17 cellular contexts compared by ENCODE assay signal in genomic region chr5:68550031-68550430, GRCh38.
A peak's percentile ranks its signal among the peaks of the same experiment; 100 is the strongest.
DNase-seq lines count a peak whose midpoint lies in the region; ATAC-seq, FAIRE-seq and TF ChIP-seq lines count a peak whose summit lies in the region.
"Had no signal": no experiment of that assay in that cellular context is flagged by ENCODE, and none has a peak within 500 bp of the region (broad histone marks: within the 10 kb centered on the region; RNA-seq: fewer than 3 reads in every experiment).

No MANE protein-coding gene starts in this region.

- H3K79me2 ChIP-seq in trophoblast cell (ENCODE audit: control insufficient read depth, insufficient read depth, low read length, poor library complexity) = no peaks in the 10 kb centered on the region

- no peak overlapping the region for H3K27ac Mint-ChIP-seq in activated naive CD4-positive, alpha-beta T cell treated with anti-CD3 and anti-CD28 coated beads, Interleukin-2, amount 10 ng/mL, durations not matched to agents 7 days and 5 days
- H3K27ac Mint-ChIP-seq: CD4-positive, alpha-beta T cell; GM23338 had no signal

- H2BK12ac ChIP-seq in trophoblast cell (ENCODE audit: low read length) = peak overlapping the region; percentile 39

- H4K12ac ChIP-seq in trophoblast cell (ENCODE audit: low read depth, low read length) = no peak overlapping the region

- no peak overlapping the region for H3K4ac ChIP-seq in trophoblast cell (ENCODE audit: low read depth, low read length)

- no peak for FAIRE-seq in A549 (lab: Jason Lieb, UNC)
- FAIRE-seq: GM12878, GM18507 had no signal

- H3K9me3 Mint-ChIP-seq in activated naive CD4-positive, alpha-beta T cell treated with anti-CD3 and anti-CD28 coated beads, Interleukin-2, amount 10 ng/mL, durations not matched to agents 7 days and 5 days = no peaks in the 10 kb centered on the region
- H3K9me3 Mint-ChIP-seq: CD4-positive, alpha-beta T cell; GM23338 had no signal

- no peak for TF ChIP-seq RAD21 in A549 (conservative IDR thresholded peaks at IDR 0.05 in 1 of 2, IDR thresholded peaks at IDR 0.05 in 1 of 2)

- no peak for TF ChIP-seq POLR2A in A549 (IDR thresholded peaks at IDR 0.05; ENCODE audit: low read length)

- H3K14ac ChIP-seq in trophoblast cell (ENCODE audit: low read length) = no peak overlapping the region

- no peak overlapping the region for H2BK5ac ChIP-seq in trophoblast cell (ENCODE audit: low read depth, low read length, poor library complexity)

- CTCF ChIA-PET in A549 (lab: Yijun Ruan, JAX) = interaction anchor here (1.2 kb wide), 1 partner anchor 278 kb away, joined by 3 read pairs; no protein-coding TSS in a partner anchor
- CTCF ChIA-PET in activated naive CD4-positive, alpha-beta T cell treated with anti-CD3 and anti-CD28 coated beads, Interleukin-2, amount 10 ng/mL, durations not matched to agents 7 days and 5 days (lab: Charles Lee) = no interaction called here

- H3K9me3 ChIP-seq in A549 (no peaks in the 10 kb centered on the region), trophoblast cell (ENCODE audit: insufficient read depth, low read depth, low read length) (no peaks in the 10 kb centered on the region)
- H3K9me3 ChIP-seq: BLaER1 treated with 17β-estradiol and CSF1 and Interleukin-3, amounts not matched to agents 10 nM and 100 nM had no signal

- no peak overlapping the region for H2BK120ac ChIP-seq in trophoblast cell (ENCODE audit: insufficient read depth, low read length, poor library complexity)

- no peak overlapping the region for H2AK5ac ChIP-seq in trophoblast cell (ENCODE audit: low read length)

- 0 out of 3 replicates have a peak overlapping the region, but pooled peaks have one; percentile 2 for H3K4me3 ChIP-seq in A549
- H3K4me3 ChIP-seq in trophoblast cell (ENCODE audit: low read depth, low read length) = no peak overlapping the region
- H3K4me3 ChIP-seq: BLaER1 treated with 17β-estradiol and CSF1 and Interleukin-3, amounts not matched to agents 10 nM and 100 nM; GM12878; GM23338 had no signal

- no peaks in the 10 kb centered on the region for H3K27me3 Mint-ChIP-seq in activated naive CD4-positive, alpha-beta T cell treated with anti-CD3 and anti-CD28 coated beads, Interleukin-2, amount 10 ng/mL, durations not matched to agents 7 days and 5 days
- H3K27me3 Mint-ChIP-seq: CD4-positive, alpha-beta T cell had no signal

- POLR2A ChIA-PET in A549 (lab: Yijun Ruan, JAX) = no interaction called here

- no peaks in the 10 kb centered on the region for H3K4me1 Mint-ChIP-seq in activated naive CD4-positive, alpha-beta T cell treated with anti-CD3 and anti-CD28 coated beads, Interleukin-2, amount 10 ng/mL, durations not matched to agents 7 days and 5 days

- DNase-seq in A549 (ENCODE audit: low read depth in 1 of 2, low spot score in 1 of 2) (no peak), left kidney (ENCODE audit: low read depth, low spot score) (peak; percentile 64), trophoblast cell (no peak), ureter (ENCODE audit: low spot score) (no peak), NCI-H82 treated with DMSO at 0.1 percent for 48 hours (lab: John Stamatoyannopoulos, UW; ENCODE audit: unreplicated experiment) (no peak)
- DNase-seq in activated naive CD4-positive, alpha-beta T cell treated with anti-CD3 and anti-CD28 coated beads, Interleukin-2, amount 10 ng/mL, durations not matched to agents 7 days and 5 days = no peak
- DNase-seq: CD4-positive, alpha-beta T cell; DMS79; H7 had no signal

- H3K9ac ChIP-seq in trophoblast cell (ENCODE audit: low read length) = no peak overlapping the region
- H3K9ac ChIP-seq: BLaER1 treated with 17β-estradiol and CSF1 and Interleukin-3, amounts not matched to agents 10 nM and 100 nM had no signal

- TF ChIP-seq CTCF in A549 (IDR thresholded peaks at IDR 0.05) (no peak), VCaP (conservative IDR thresholded peaks at IDR 0.05) (no peak)

- no peaks in the 10 kb centered on the region for H3K36me3 Mint-ChIP-seq in activated naive CD4-positive, alpha-beta T cell treated with anti-CD3 and anti-CD28 coated beads, Interleukin-2, amount 10 ng/mL, durations not matched to agents 7 days and 5 days

- H3K4me1 ChIP-seq in A549 = peaks cover 52% of the 10 kb centered on the region
- peaks cover 0 to 2% of the 10 kb centered on the region in 2 experiments for H3K4me1 ChIP-seq in trophoblast cell (ENCODE audit: control insufficient read depth in 1 of 2, insufficient read depth in 2 of 2, low read length in 2 of 2)

- no peak overlapping the region for H3K23ac ChIP-seq in trophoblast cell (ENCODE audit: low read length)

- H3K18ac ChIP-seq in trophoblast cell (ENCODE audit: low read length) = no peak overlapping the region

- no peak overlapping the region for H2AFZ ChIP-seq in trophoblast cell (ENCODE audit: insufficient read depth, low read length, poor library complexity)
- H2AFZ ChIP-seq: GM23338 had no signal

- H3K4me2 ChIP-seq in A549 = peak overlapping the region; percentile 76
- no peak overlapping the region for H3K4me2 ChIP-seq in trophoblast cell (ENCODE audit: low read length)
- H3K4me2 ChIP-seq: BLaER1 treated with 17β-estradiol and CSF1 and Interleukin-3, amounts not matched to agents 10 nM and 100 nM; GM23338 had no signal

- TF ChIP-seq EP300 in A549 (IDR thresholded peaks at IDR 0.05) = no peak

- H4K91ac ChIP-seq in trophoblast cell (ENCODE audit: low read depth, low read length) = no peak overlapping the region

- peak overlapping the region; percentile 69 to 80 for H3K27ac ChIP-seq in A549
- peak overlapping the region; percentile 24; the same call in 1 of the 2 replicates for H3K27ac ChIP-seq in VCaP
- H3K27ac ChIP-seq in trophoblast cell (ENCODE audit: low read depth, low read length) = no peak overlapping the region
- H3K27ac ChIP-seq: 22Rv1; BLaER1 treated with 17β-estradiol and CSF1 and Interleukin-3, amounts not matched to agents 10 nM and 100 nM; HL-60 had no signal

- no peaks in the 10 kb centered on the region for H3K36me3 ChIP-seq in trophoblast cell (ENCODE audit: control insufficient read depth in 1 of 2, insufficient read depth in 2 of 2, low read length in 2 of 2)
- H3K36me3 ChIP-seq: BLaER1 treated with 17β-estradiol and CSF1 and Interleukin-3, amounts not matched to agents 10 nM and 100 nM had no signal

- H3K27me3 ChIP-seq in trophoblast cell (ENCODE audit: insufficient read depth, low read length) = no peaks in the 10 kb centered on the region
- H3K27me3 ChIP-seq: BLaER1 treated with 17β-estradiol and CSF1 and Interleukin-3, amounts not matched to agents 10 nM and 100 nM had no signal

- no peak overlapping the region for H3K4me3 Mint-ChIP-seq in activated naive CD4-positive, alpha-beta T cell treated with anti-CD3 and anti-CD28 coated beads, Interleukin-2, amount 10 ng/mL, durations not matched to agents 7 days and 5 days
- H3K4me3 Mint-ChIP-seq: CD4-positive, alpha-beta T cell; GM23338 had no signal

- no peak overlapping the region for H4K8ac ChIP-seq in trophoblast cell (ENCODE audit: low read depth, low read length)

- ATAC-seq in A549 (no peak), GM21717 (IDR thresholded peaks at IDR 0.05; ENCODE audit: unreplicated experiment) (no peak)
- ATAC-seq: GM12878, GM23338 had no signal

- peaks cover 4% of the 10 kb centered on the region for H3K79me1 ChIP-seq in trophoblast cell (ENCODE audit: low read length)

TF ChIP-seq in A549, 52 proteins besides CTCF, POLR2A, EP300 and RAD21:
- TF ChIP-seq FOXS1 (CRISPR knock-in tag; IDR thresholded peaks at IDR 0.05) = no peak
- no peak for TF ChIP-seq ZC3H11A (IDR thresholded peaks at IDR 0.05)
- TF ChIP-seq HDAC2 (IDR thresholded peaks at IDR 0.05) = no peak
- no peak for TF ChIP-seq ZFP36 (IDR thresholded peaks at IDR 0.05; ENCODE audit: borderline replicate concordance, partially characterized antibody)
- TF ChIP-seq FOSB (CRISPR knock-in tag; IDR thresholded peaks at IDR 0.05) = no peak
- no peak for TF ChIP-seq SMC3 (IDR thresholded peaks at IDR 0.05)
- no peak for TF ChIP-seq EHMT2 (IDR thresholded peaks at IDR 0.05; ENCODE audit: low read depth)
- no peak for TF ChIP-seq REST (IDR thresholded peaks at IDR 0.05)
